8 cellular contexts compared by ENCODE assay signal in the genomic region with DNA sequence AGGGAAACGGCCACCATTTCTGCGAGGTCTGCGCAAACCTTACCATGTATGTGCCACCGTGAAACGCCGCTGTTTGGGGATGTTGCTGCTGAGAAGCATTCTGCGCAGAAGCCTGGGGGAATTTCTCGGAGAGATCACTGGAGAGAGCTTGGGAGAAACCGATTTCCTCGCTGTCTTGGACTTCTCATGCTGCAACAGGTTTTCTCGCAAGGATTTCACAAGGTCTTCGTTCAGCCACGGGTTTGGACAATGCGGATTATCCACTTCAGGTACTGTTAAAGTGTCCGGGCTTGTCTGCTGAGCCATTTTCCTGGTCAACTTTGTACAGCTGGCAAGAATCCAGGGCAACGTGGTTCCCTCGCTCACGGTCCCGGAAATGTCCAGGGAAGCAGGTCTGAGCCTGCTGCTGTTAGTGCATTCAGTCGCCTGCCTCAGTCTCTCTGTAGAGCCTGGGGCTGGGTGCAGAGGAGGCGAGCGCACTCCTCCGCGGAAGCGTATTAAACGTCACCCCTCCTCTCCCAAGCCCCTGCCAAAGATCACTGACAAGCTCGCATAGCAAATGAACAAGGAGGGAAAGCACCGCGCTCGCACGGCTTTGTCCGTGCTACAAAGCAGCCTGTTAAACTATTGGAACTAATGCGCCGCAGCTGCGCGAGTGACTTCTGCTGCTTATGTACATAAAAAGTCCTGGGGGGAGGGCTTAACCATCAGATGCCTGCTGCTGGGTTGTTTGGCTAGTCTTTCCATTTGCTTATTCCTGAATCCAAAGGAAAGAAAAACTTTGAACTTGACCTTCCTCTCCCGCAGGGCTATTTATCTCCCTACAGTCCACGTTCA.
DNase-seq lines count a peak whose midpoint lies in the region; ATAC-seq and TF ChIP-seq lines count a peak whose summit lies in the region.

No MANE protein-coding gene starts in this region.

- no peaks in the 10 kb centered on the region for H3K9me3 Mint-ChIP-seq in activated T-cell treated with anti-CD3 and anti-CD28 coated beads, Interleukin-2, amount 50 U/mL, for 24 hours

- ATAC-seq in GM19397 (IDR thresholded peaks at IDR 0.05; ENCODE audit: unreplicated experiment) (peak; percentile 66), HG02885 (IDR thresholded peaks at IDR 0.05; ENCODE audit: poor library complexity, unreplicated experiment) (no peak), GM18861 (IDR thresholded peaks at IDR 0.05; ENCODE audit: unreplicated experiment) (no peak)

- H3K9me3 ChIP-seq in BE2C (no peaks in the 10 kb centered on the region), neuron (ENCODE audit: low read length) (no peaks in the 10 kb centered on the region)

- peaks cover 21% of the 10 kb centered on the region for H3K4me1 Mint-ChIP-seq in activated T-cell treated with anti-CD3 and anti-CD28 coated beads, Interleukin-2, amount 50 U/mL, for 24 hours (ENCODE audit: low read depth)

- H3K27me3 ChIP-seq in BE2C (no peaks in the 10 kb centered on the region), neuron (ENCODE audit: insufficient read depth, low read length) (no peaks in the 10 kb centered on the region)

- peak; percentile 71 for DNase-seq in BE2C
- DNase-seq in NCI-H2029 treated with DMSO at 0.1 percent for 48 hours (lab: John Stamatoyannopoulos, UW) = peak; percentile 64
- peak; percentile 33 for DNase-seq in activated T-cell treated with anti-CD3 and anti-CD28 coated beads, Interleukin-2, amount 50 U/mL, for 24 hours
- peak; percentile 25 for DNase-seq in globus pallidus (ENCODE audit: low spot score)

- no peaks in the 10 kb centered on the region for H3K36me3 Mint-ChIP-seq in activated T-cell treated with anti-CD3 and anti-CD28 coated beads, Interleukin-2, amount 50 U/mL, for 24 hours (ENCODE audit: low read depth)

- peak overlapping the region; percentile 47 for H2AFZ ChIP-seq in neuron (ENCODE audit: low read depth, low read length)

- H3K36me3 ChIP-seq in BE2C = no peaks in the 10 kb centered on the region
- no peaks in the 10 kb centered on the region for H3K36me3 ChIP-seq in neuron (ENCODE audit: insufficient read depth, low read length)

- no peak for TF ChIP-seq CTCF in BE2C (IDR thresholded peaks at IDR 0.05; ENCODE audit: low read depth, low read length)

- H3K27me3 Mint-ChIP-seq in activated T-cell treated with anti-CD3 and anti-CD28 coated beads, Interleukin-2, amount 50 U/mL, for 24 hours = peaks cover 59% of the 10 kb centered on the region

- peak overlapping the region; percentile 72 for H3K4me3 Mint-ChIP-seq in activated T-cell treated with anti-CD3 and anti-CD28 coated beads, Interleukin-2, amount 50 U/mL, for 24 hours

- H3K4me1 ChIP-seq in BE2C = no peaks in the 10 kb centered on the region
- H3K4me1 ChIP-seq in neuron (ENCODE audit: insufficient read depth, low read length) = peaks cover 33% of the 10 kb centered on the region

- peak overlapping the region; percentile 17 for H3K27ac Mint-ChIP-seq in activated T-cell treated with anti-CD3 and anti-CD28 coated beads, Interleukin-2, amount 50 U/mL, for 24 hours

- H3K4me3 ChIP-seq in BE2C (ENCODE audit: low read depth, low read length) = peak overlapping the region; percentile 91
- H3K4me3 ChIP-seq in neuron (ENCODE audit: low read length) = peak overlapping the region; percentile 62
